ENCODE assay signal across 8 cellular contexts in the genomic region with DNA sequence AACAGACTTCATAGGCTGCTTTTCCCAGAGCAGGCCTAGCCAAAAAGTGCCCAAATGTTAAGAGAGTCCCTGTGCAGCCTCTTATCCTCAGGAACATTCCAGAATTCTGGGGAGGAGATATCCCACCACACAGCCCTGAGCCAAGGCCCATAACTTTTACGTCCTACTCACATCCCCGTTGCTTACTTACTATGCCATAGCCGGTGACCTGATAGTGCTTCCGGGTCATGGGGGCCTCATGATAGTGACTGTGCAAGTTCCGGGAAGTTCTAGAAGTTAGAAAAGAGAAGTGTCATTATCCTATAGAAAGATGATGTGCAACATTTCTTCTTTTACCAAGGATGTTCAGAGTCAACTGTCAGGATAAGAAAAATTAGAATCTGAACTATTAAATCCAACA. TPM values are rescaled to one million over a fixed set of nuclear protein-coding genes. Genes with fewer than 3 reads are reported as not detected.
"Had no signal": no experiment of that assay in that cellular context is flagged by ENCODE, and none has a peak within 500 bp of the region (broad histone marks: within the 10 kb centered on the region; RNA-seq: fewer than 3 reads in every experiment).

No MANE protein-coding gene starts in this region.

- DNase-seq: GOT3, H7, HFFc6, KG1 had no signal

- ATAC-seq: HCT116, HepG2 had no signal

RNA-seq across cellular contexts. Expression of a gene that starts 15.5 kb away (rescaled TPM):
- total RNA-seq: H4, HepG2, HFFc6, HT1080 had no signal
